Comparison of ENCODE assay signal across 1 cellular context in the genomic region with DNA sequence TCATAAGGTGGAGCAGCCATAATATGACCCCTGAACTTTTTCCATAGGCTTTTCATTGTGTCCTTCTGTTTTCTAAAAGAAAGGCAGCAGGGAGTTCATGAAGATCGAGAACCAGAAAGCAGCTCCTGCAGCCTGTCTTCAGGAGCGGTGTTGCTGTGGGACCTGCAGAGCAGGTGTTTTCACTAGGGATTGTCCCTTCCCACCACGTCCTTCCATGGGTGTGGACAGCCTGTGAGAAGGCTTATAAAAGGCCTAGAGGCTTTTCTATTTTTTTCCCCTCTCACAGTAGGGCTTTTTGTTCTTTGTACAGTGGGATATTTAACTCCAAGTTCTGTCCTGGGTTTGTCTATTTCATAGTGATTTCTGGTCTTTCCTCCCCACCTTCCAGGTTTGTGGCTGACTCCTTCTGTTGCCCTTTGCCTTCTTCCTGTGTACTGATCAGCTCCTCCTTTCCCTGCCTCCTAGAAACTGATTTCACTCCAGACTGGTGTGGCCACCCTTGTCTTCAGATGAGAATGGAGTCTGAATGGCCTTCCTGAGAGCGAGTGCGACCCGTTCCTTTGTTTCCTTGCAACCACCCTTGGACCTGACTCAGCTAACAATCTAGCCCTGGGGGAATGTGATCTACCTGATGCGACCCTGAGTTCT.
TF ChIP-seq lines count a peak whose summit lies in the region.

No MANE protein-coding gene starts in this region.

TF ChIP-seq in GM23338, 12 proteins besides CTCF, POLR2A, EP300 and RAD21:
- TF ChIP-seq EZH2 (IDR thresholded peaks at IDR 0.05; ENCODE audit: low read depth, unreplicated experiment) (no peak), POLR2AphosphoS5 (IDR thresholded peaks at IDR 0.05; ENCODE audit: low read depth) (no peak), ZNF331 (CRISPR knock-in tag; IDR thresholded peaks at IDR 0.05; ENCODE audit: low read depth) (no peak), STAT1 (IDR thresholded peaks at IDR 0.05; ENCODE audit: unreplicated experiment) (no peak)
- TF ChIP-seq, protein P1, sequence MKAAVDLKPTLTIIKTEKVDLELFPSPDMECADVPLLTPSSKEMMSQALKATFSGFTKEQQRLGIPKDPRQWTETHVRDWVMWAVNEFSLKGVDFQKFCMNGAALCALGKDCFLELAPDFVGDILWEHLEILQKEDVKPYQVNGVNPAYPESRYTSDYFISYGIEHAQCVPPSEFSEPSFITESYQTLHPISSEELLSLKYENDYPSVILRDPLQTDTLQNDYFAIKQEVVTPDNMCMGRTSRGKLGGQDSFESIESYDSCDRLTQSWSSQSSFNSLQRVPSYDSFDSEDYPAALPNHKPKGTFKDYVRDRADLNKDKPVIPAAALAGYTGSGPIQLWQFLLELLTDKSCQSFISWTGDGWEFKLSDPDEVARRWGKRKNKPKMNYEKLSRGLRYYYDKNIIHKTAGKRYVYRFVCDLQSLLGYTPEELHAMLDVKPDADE (IDR thresholded peaks at IDR 0.05) = no peak
- TF ChIP-seq, protein P2, sequence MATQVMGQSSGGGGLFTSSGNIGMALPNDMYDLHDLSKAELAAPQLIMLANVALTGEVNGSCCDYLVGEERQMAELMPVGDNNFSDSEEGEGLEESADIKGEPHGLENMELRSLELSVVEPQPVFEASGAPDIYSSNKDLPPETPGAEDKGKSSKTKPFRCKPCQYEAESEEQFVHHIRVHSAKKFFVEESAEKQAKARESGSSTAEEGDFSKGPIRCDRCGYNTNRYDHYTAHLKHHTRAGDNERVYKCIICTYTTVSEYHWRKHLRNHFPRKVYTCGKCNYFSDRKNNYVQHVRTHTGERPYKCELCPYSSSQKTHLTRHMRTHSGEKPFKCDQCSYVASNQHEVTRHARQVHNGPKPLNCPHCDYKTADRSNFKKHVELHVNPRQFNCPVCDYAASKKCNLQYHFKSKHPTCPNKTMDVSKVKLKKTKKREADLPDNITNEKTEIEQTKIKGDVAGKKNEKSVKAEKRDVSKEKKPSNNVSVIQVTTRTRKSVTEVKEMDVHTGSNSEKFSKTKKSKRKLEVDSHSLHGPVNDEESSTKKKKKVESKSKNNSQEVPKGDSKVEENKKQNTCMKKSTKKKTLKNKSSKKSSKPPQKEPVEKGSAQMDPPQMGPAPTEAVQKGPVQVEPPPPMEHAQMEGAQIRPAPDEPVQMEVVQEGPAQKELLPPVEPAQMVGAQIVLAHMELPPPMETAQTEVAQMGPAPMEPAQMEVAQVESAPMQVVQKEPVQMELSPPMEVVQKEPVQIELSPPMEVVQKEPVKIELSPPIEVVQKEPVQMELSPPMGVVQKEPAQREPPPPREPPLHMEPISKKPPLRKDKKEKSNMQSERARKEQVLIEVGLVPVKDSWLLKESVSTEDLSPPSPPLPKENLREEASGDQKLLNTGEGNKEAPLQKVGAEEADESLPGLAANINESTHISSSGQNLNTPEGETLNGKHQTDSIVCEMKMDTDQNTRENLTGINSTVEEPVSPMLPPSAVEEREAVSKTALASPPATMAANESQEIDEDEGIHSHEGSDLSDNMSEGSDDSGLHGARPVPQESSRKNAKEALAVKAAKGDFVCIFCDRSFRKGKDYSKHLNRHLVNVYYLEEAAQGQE (IDR thresholded peaks at IDR 0.05; ENCODE audit: unreplicated experiment) = no peak
TF ChIP-seq in GM23338: peak in this region for 0.
